ENCODE assay signal across 19 cellular contexts in genomic region chr14:99909500-99910064, GRCh38.
DNase-seq lines count a peak whose midpoint lies in the region; ATAC-seq and TF ChIP-seq lines count a peak whose summit lies in the region.
"Had no signal": no experiment of that assay in that cellular context is flagged by ENCODE, and none has a peak within 500 bp of the region (broad histone marks: within the 10 kb centered on the region; RNA-seq: fewer than 3 reads in every experiment).

No MANE protein-coding gene starts in this region.

- POLR2A ChIA-PET in SK-N-SH (lab: Yijun Ruan, JAX) (no interaction called here), Panc1 (lab: Charles Lee) (no interaction called here), T-cell (lab: Charles Lee) (interaction anchor here in 1 of 2 donors (0.5 kb wide), 1 partner anchor 9 kb away, joined by 3 read pairs; no protein-coding TSS in a partner anchor)

- no TSS peak for BruUV-seq in Panc1 (replicated peaks; lab: Mats Ljungman, UMichigan)

- no peak overlapping the region for H3K27ac ChIP-seq in SK-N-SH (ENCODE audit: low read depth in 2 of 2, low read length in 1 of 2)
- no peak overlapping the region for H3K27ac ChIP-seq in Panc1 (ENCODE audit: low read length)
- H3K27ac ChIP-seq in smooth muscle cell (ENCODE audit: low read depth), result peak overlapping the region; percentile 95
- H3K27ac ChIP-seq: 22Rv1; BLaER1 treated with 17β-estradiol and CSF1 and Interleukin-3, amounts not matched to agents 10 nM and 100 nM; PC-9 had no signal

- H3K4me2 ChIP-seq in SK-N-SH (0 out of 2 replicates have a peak overlapping the region, but pooled peaks have one; percentile 50), smooth muscle cell (peak overlapping the region; percentile 63)
- H3K4me2 ChIP-seq: BLaER1 treated with 17β-estradiol and CSF1 and Interleukin-3, amounts not matched to agents 10 nM and 100 nM; PC-9 had no signal

- ATAC-seq in SK-N-SH treated with all-trans-retinoic acid at 6 μM for 48 hours (no peak), Panc1 (peak; percentile 53; the same call in 1 of the 2 replicates), T-cell (replicated peaks in 1 of 4) (no peak)

- 87% methylated on average over 8 of the region's 12 CpGs for WGBS in SK-N-SH (ENCODE audit: low lambda C conversion rate)
- WGBS in smooth muscle cell (ENCODE audit: low lambda C conversion rate), result 76% methylated on average over 12 of the region's 12 CpGs

- H3K27me3 ChIP-seq in SK-N-SH (ENCODE audit: insufficient read depth) (no peaks in the 10 kb centered on the region), Panc1 (ENCODE audit: control insufficient read depth, insufficient read depth, low read length) (no peaks in the 10 kb centered on the region), smooth muscle cell (ENCODE audit: low read depth) (no peaks in the 10 kb centered on the region)
- H3K27me3 ChIP-seq: BLaER1 treated with 17β-estradiol and CSF1 and Interleukin-3, amounts not matched to agents 10 nM and 100 nM had no signal

- H4K20me1 ChIP-seq in SK-N-SH (ENCODE audit: insufficient read depth), result no peaks in the 10 kb centered on the region
- H4K20me1 ChIP-seq in smooth muscle cell (ENCODE audit: low read depth), result no peaks in the 10 kb centered on the region
- H4K20me1 ChIP-seq: BLaER1 treated with 17β-estradiol and CSF1 and Interleukin-3, amounts not matched to agents 10 nM and 100 nM had no signal

- in situ Hi-C loops in Panc1 (cut with HindIII; ENCODE audit: low pct_unique_long_range_greater_than_20kb, low sequenced_read_pairs), result no loop called here

- H3K4me1 Mint-ChIP-seq in T-cell, result no peaks in the 10 kb centered on the region

- H3K36me3 ChIP-seq in SK-N-SH (replicated peaks in 1 of 2; ENCODE audit: control insufficient read depth in 1 of 2, insufficient read depth in 2 of 2, low read length in 1 of 2) (peaks cover 3 to 8% of the 10 kb centered on the region in 2 experiments), Panc1 (ENCODE audit: control insufficient read depth, insufficient read depth, low read length) (no peaks in the 10 kb centered on the region; the same call in 1 of the 2 replicates), smooth muscle cell (ENCODE audit: low read depth) (peaks cover 4% of the 10 kb centered on the region)
- H3K36me3 ChIP-seq: BLaER1 treated with 17β-estradiol and CSF1 and Interleukin-3, amounts not matched to agents 10 nM and 100 nM had no signal

- no peak overlapping the region for H3K27ac Mint-ChIP-seq in T-cell

- no peak for TF ChIP-seq RAD21 in SK-N-SH (IDR thresholded peaks at IDR 0.05; ENCODE audit: low read length)

- peaks cover 16 to 20% of the 10 kb centered on the region in 2 donors for H3K27me3 Mint-ChIP-seq in T-cell

- TF ChIP-seq CTCF in SK-N-SH (IDR thresholded peaks at IDR 0.05) (no peak), Panc1 (IDR thresholded peaks at IDR 0.05) (no peak), fibroblast of mammary gland (conservative IDR thresholded peaks at IDR 0.05; ENCODE audit: control insufficient read depth, insufficient read depth, low read depth, low read length) (no peak), smooth muscle cell (IDR thresholded peaks at IDR 0.05; ENCODE audit: borderline replicate concordance, insufficient read depth, poor library complexity, severe bottlenecking) (no peak)

- no peak overlapping the region for H3K4me3 ChIP-seq in SK-N-SH (ENCODE audit: low read depth in 2 of 2, low read length in 1 of 2)
- no peak overlapping the region for H3K4me3 ChIP-seq in Panc1 (ENCODE audit: low read depth in 2 of 2, low read length in 2 of 2)
- no peak overlapping the region for H3K4me3 ChIP-seq in fibroblast of mammary gland (ENCODE audit: control insufficient read depth, low read depth, low read length)
- H3K4me3 ChIP-seq in smooth muscle cell, result no peak overlapping the region
- H3K4me3 ChIP-seq: BLaER1 treated with 17β-estradiol and CSF1 and Interleukin-3, amounts not matched to agents 10 nM and 100 nM; PC-9 had no signal

- TF ChIP-seq EP300 in SK-N-SH (IDR thresholded peaks at IDR 0.05; ENCODE audit: borderline replicate concordance in 1 of 2, low read depth in 1 of 2, low read length in 1 of 2), result no peak

- H3K9me3 ChIP-seq in SK-N-SH, result no peaks in the 10 kb centered on the region
- H3K9me3 ChIP-seq in Panc1 (ENCODE audit: control insufficient read depth, insufficient read depth, low read depth, low read length), result no peaks in the 10 kb centered on the region
- H3K9me3 ChIP-seq in smooth muscle cell (replicated peaks; ENCODE audit: low read depth), result no peaks in the 10 kb centered on the region

- H3K4me1 ChIP-seq in SK-N-SH (ENCODE audit: control insufficient read depth in 1 of 2, insufficient read depth in 2 of 2, low read depth in 1 of 2, low read length in 1 of 2) (peaks cover 0 to 18% of the 10 kb centered on the region in 2 experiments; a peak in 3 of 4 replicates), Panc1 (ENCODE audit: control insufficient read depth, insufficient read depth, low read length) (peaks cover 10% of the 10 kb centered on the region), smooth muscle cell (ENCODE audit: low read depth) (peaks cover 15% of the 10 kb centered on the region)
- H3K4me1 ChIP-seq: BLaER1 treated with 17β-estradiol and CSF1 and Interleukin-3, amounts not matched to agents 10 nM and 100 nM had no signal

- H3F3A ChIP-seq in SK-N-SH (replicated peaks; ENCODE audit: insufficient read depth) (peaks cover 10% of the 10 kb centered on the region), smooth muscle cell (ENCODE audit: low read depth) (peaks cover 10% of the 10 kb centered on the region)

- intact Hi-C loops in Panc1 (cut with micrococcal nuclease; ENCODE audit: unreplicated experiment), result no loop called here

- H3K4me3 Mint-ChIP-seq in T-cell, result no peak overlapping the region

- no peaks in the 10 kb centered on the region for H3K9me3 Mint-ChIP-seq in T-cell

- no peak for DNase-seq in SK-N-SH
- DNase-seq in Panc1 (ENCODE audit: low read depth, low spot score), result no peak
- DNase-seq in fibroblast of mammary gland (ENCODE audit: low read depth), result peak; percentile 7
- no peak for DNase-seq in smooth muscle cell (lab: John Stamatoyannopoulos, UW; ENCODE audit: unreplicated experiment)
- no peak for DNase-seq in NCI-H69 (lab: John Stamatoyannopoulos, UW)
- no peak for DNase-seq in cortex of kidney (lab: John Stamatoyannopoulos, UW)
- DNase-seq in T-cell, result no peak
- DNase-seq: DND-41, HCEC 1CT, KBM-7, NCI-H1436 treated with DMSO at 0.1 percent for 48 hours, NCI-H2029 treated with DMSO at 0.1 percent for 48 hours, NCI-H2171 treated with DMSO at 0.1 percent for 48 hours, NCI-H446 treated with DMSO at 0.1 percent for 48 hours, NCI-H748 treated with DMSO at 0.1 percent for 48 hours, PC-9 had no signal

- H3K79me2 ChIP-seq in SK-N-SH (ENCODE audit: insufficient read depth) (no peaks in the 10 kb centered on the region), smooth muscle cell (ENCODE audit: low read depth) (no peaks in the 10 kb centered on the region)

- CTCF ChIA-PET in SK-N-SH (lab: Yijun Ruan, JAX), result interaction anchor here (0.9 to 2.7 kb wide), 4 partner anchors 9 to 37 kb away, joined by 3 to 8 read pairs (median 6); no protein-coding TSS in a partner anchor
- CTCF ChIA-PET in Panc1 (lab: Charles Lee), result no interaction called here
- CTCF ChIA-PET in T-cell (lab: Charles Lee), result no interaction called here

- H2AFZ ChIP-seq in SK-N-SH (ENCODE audit: low read depth) (no peak overlapping the region), smooth muscle cell (ENCODE audit: low read depth) (no peak overlapping the region)
- H2AFZ ChIP-seq: PC-9 had no signal

- H3K36me3 Mint-ChIP-seq in T-cell, result no peaks in the 10 kb centered on the region

- no peaks in the 10 kb centered on the region for H3K9me2 ChIP-seq in SK-N-SH

- H3K9ac ChIP-seq in SK-N-SH (no peak overlapping the region), smooth muscle cell (ENCODE audit: low read depth) (no peak overlapping the region)
- H3K9ac ChIP-seq: BLaER1 treated with 17β-estradiol and CSF1 and Interleukin-3, amounts not matched to agents 10 nM and 100 nM had no signal

TF ChIP-seq in SK-N-SH, 30 proteins besides CTCF, POLR2A, EP300 and RAD21 (continues in another document):
- TF ChIP-seq, protein P1, sequence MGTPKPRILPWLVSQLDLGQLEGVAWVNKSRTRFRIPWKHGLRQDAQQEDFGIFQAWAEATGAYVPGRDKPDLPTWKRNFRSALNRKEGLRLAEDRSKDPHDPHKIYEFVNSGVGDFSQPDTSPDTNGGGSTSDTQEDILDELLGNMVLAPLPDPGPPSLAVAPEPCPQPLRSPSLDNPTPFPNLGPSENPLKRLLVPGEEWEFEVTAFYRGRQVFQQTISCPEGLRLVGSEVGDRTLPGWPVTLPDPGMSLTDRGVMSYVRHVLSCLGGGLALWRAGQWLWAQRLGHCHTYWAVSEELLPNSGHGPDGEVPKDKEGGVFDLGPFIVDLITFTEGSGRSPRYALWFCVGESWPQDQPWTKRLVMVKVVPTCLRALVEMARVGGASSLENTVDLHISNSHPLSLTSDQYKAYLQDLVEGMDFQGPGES (IDR thresholded peaks at IDR 0.05; ENCODE audit: low read depth, low read length), result no peak
- TF ChIP-seq EZH2phosphoT487 (IDR thresholded peaks at IDR 0.05; ENCODE audit: borderline replicate concordance, low read depth), result no peak
- no peak for TF ChIP-seq SMC3 (IDR thresholded peaks at IDR 0.05; ENCODE audit: low read depth, low read length)
- no peak for TF ChIP-seq JUND (IDR thresholded peaks at IDR 0.05)
- no peak for TF ChIP-seq MXI1 (IDR thresholded peaks at IDR 0.05; ENCODE audit: low read depth, low read length)
- no peak for TF ChIP-seq RXRA (IDR thresholded peaks at IDR 0.05; ENCODE audit: borderline replicate concordance, low read depth)
- TF ChIP-seq FOXJ3 (CRISPR knock-in tag; IDR thresholded peaks at IDR 0.05), result no peak

TF ChIP-seq in SK-N-SH treated with all-trans-retinoic acid at 6 μM for 48 hours, 23 proteins besides CTCF, POLR2A, EP300 and RAD21:
- TF ChIP-seq SNAI2 (CRISPR knock-in tag; IDR thresholded peaks at IDR 0.05), result no peak
- no peak for TF ChIP-seq PPARA (CRISPR knock-in tag; IDR thresholded peaks at IDR 0.05; ENCODE audit: borderline replicate concordance)
